8 cellular contexts compared by ENCODE assay signal in genomic region chr1:111222308-111223125, GRCh38. TPM values are rescaled to one million over a fixed set of nuclear protein-coding genes. Genes with fewer than 3 reads are reported as not detected.
DNase-seq lines count a peak whose midpoint lies in the region; ATAC-seq, FAIRE-seq and TF ChIP-seq lines count a peak whose summit lies in the region.

No MANE protein-coding gene starts in this region.

- POLR2A ChIA-PET in AG04450 (lab: Yijun Ruan, JAX), result no interaction called here

- H3K4me1 Mint-ChIP-seq in neural progenitor cell, result peaks cover 42% of the 10 kb centered on the region

- 32 to 34% methylated on average over 10 of the region's 10 CpGs for WGBS in testis, 2 donors

- H3K27ac ChIP-seq in AG04450 (ENCODE audit: low read depth, low read length) (no peak overlapping the region), neural progenitor cell (no peak overlapping the region), testis (no peak overlapping the region)

- H3K36me3 Mint-ChIP-seq in neural progenitor cell, result no peaks in the 10 kb centered on the region

- H3K4me3 ChIP-seq in AG04450 (ENCODE audit: low read depth, low read length) (no peak overlapping the region), fibroblast of mammary gland (ENCODE audit: control insufficient read depth, low read depth, low read length) (no peak overlapping the region), neural progenitor cell (no peak overlapping the region), testis (no peak overlapping the region)

- DNase-seq in AG04450 (ENCODE audit: low read depth, low spot score) (no peak), HUDEP-2 (lab: John Stamatoyannopoulos, UW; ENCODE audit: unreplicated experiment in 76 of 76) (peak in 59 of 76 experiments; percentile 4 to 83 (median 45)), RCC 7860 (ENCODE audit: low spot score) (peak; percentile 56), activated T-helper 1 cell treated with Interleukin-2 at 50 U/mL for 16 hours (ENCODE audit: low read depth) (peak; percentile 65), fibroblast of mammary gland (ENCODE audit: low read depth) (peak; percentile 65), neural progenitor cell (ENCODE audit: low spot score) (peak; percentile 86), testis (peak; percentile 87)

- TF ChIP-seq CTCF in AG04450 (IDR thresholded peaks at IDR 0.05; ENCODE audit: low read depth, low read length) (peak; percentile 97), fibroblast of mammary gland (conservative IDR thresholded peaks at IDR 0.05; ENCODE audit: control insufficient read depth, insufficient read depth, low read depth, low read length) (peak; percentile 98), neural progenitor cell (IDR thresholded peaks at IDR 0.05) (peak; percentile 94), testis (IDR thresholded peaks at IDR 0.05) (peak; percentile 56 to 90 (median 82))

- ATAC-seq in GM18511 (IDR thresholded peaks at IDR 0.05; ENCODE audit: unreplicated experiment), result peak; percentile 22

- peaks cover 5% of the 10 kb centered on the region for H3K9me3 Mint-ChIP-seq in neural progenitor cell

- no peaks in the 10 kb centered on the region for H4K20me1 ChIP-seq in neural progenitor cell (ENCODE audit: low read depth)

- intact Hi-C loops in testis (cut with DNase I; ENCODE audit: low total_unique reads), result loop anchor here (5.0 kb wide), 1 partner anchor 180 kb away; no protein-coding TSS in a partner anchor

- no peak for FAIRE-seq in RCC 7860 (lab: Jason Lieb, UNC)

- no peak overlapping the region for H3K9ac ChIP-seq in neural progenitor cell

- no peak overlapping the region for H3K4me2 ChIP-seq in neural progenitor cell

- H2AFZ ChIP-seq in neural progenitor cell (replicated peaks), result no peak overlapping the region

- H3K4me3 Mint-ChIP-seq in neural progenitor cell, result no peak overlapping the region

- H3K27ac Mint-ChIP-seq in neural progenitor cell, result no peak overlapping the region

- H3K9me3 ChIP-seq in AG04450 (ENCODE audit: control insufficient read depth, insufficient read depth, low read length) (no peaks in the 10 kb centered on the region), neural progenitor cell (ENCODE audit: low read depth) (no peaks in the 10 kb centered on the region), testis (no peaks in the 10 kb centered on the region)

- H3K4me1 ChIP-seq in neural progenitor cell (peaks cover 39% of the 10 kb centered on the region), testis (peaks cover 15% of the 10 kb centered on the region)

- H3K79me2 ChIP-seq in neural progenitor cell (ENCODE audit: low read depth), result no peaks in the 10 kb centered on the region

- H3K27me3 ChIP-seq in AG04450 (ENCODE audit: control insufficient read depth, insufficient read depth, low read length) (no peaks in the 10 kb centered on the region), neural progenitor cell (no peaks in the 10 kb centered on the region), testis (no peaks in the 10 kb centered on the region)

- H3F3A ChIP-seq in neural progenitor cell (ENCODE audit: low read depth), result peaks cover 27% of the 10 kb centered on the region

- peaks cover 10% of the 10 kb centered on the region for H3K27me3 Mint-ChIP-seq in neural progenitor cell (ENCODE audit: insufficient read depth, low read depth)

- no peaks in the 10 kb centered on the region for H3K36me3 ChIP-seq in neural progenitor cell
- H3K36me3 ChIP-seq in testis (ENCODE audit: low read depth, missing control alignments), result no peaks in the 10 kb centered on the region

- TF ChIP-seq POLR2A in testis (IDR thresholded peaks at IDR 0.05), result no peak

- CTCF ChIA-PET in AG04450 (lab: Charles Lee), result interaction anchor here (0.6 to 1.8 kb wide), 27 partner anchors 8 to 547 kb away, joined by 3 to 80 read pairs (median 5); no protein-coding TSS in a partner anchor

RNA-seq across cellular contexts. Expression of gene CHI3L2, which starts 5.0 kb away (rescaled TPM):
- polyA plus RNA-seq in AG04450 (2011; rRNA removed) (0.86 and 1.0 TPM in 2 replicates), testis (ENCODE audit: insufficient read depth, low read depth, low replicate concordance) (4.3 TPM)
- polyA minus RNA-seq in AG04450 (2011; rRNA and poly(A)+ RNA removed), result not detected in 2 replicates
- total RNA-seq in neural progenitor cell (ENCODE audit: low replicate concordance) (not detected in 2 replicates), testis (1 to 10 TPM in 1 of 2 donors, under 1 TPM in 1; 0.55 to 5.0 TPM)

RNA-seq across cellular contexts. Expression of gene DENND2D, which starts 22.1 kb away (rescaled TPM):
- 1.3 and 1.4 TPM in 2 replicates for polyA plus RNA-seq in AG04450 (2011; rRNA removed)
- polyA minus RNA-seq in AG04450 (2011; rRNA and poly(A)+ RNA removed), result 1.2 and 1.5 TPM in 2 replicates
- not detected in 2 replicates for total RNA-seq in neural progenitor cell (ENCODE audit: low replicate concordance)
- 10 to 100 TPM; 21.2 to 22.9 TPM for total RNA-seq in testis
- polyA plus RNA-seq in testis (ENCODE audit: insufficient read depth, low read depth, low replicate concordance), result 38.8 TPM

Comparison
In these comparisons a context has a peak if more than half of its experiments do, and no peak if none do; other contexts are left out.
1. RNA of gene DENND2D, which starts 22.1 kb away (total RNA-seq): 21.2 to 22.9 TPM in testis; not detected in neural progenitor cell; every median in the first group is over 10 times any median in the second.
2. Peak in every context shown above with its lines, with median percentiles within 50 percentile points of each other: CTCF ChIP-seq.